28 cellular contexts compared by ENCODE assay signal in the genomic region with DNA sequence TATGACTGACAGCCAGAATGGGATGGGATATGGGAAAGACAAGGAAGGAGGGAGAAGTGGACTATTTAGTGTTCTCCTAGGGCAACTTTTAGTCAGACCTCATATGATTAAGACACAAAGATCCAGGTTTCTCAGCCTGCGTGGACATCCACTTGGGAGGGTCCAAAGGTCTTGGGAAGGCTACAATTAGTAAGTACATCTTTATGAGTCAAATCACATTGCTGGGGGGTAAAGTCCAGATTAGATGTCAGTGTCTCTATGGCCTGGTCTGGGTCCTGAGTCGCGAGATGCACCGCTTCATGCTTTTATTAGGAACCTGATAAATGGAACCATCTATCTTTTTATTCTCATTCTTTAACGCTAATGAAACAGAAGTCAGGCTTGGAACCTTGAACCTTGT.
"Had no signal": no experiment of that assay in that cellular context is flagged by ENCODE, and none has a peak within 500 bp of the region (broad histone marks: within the 10 kb centered on the region; RNA-seq: fewer than 3 reads in every experiment).

No MANE protein-coding gene starts in this region.

- ATAC-seq: esophagus mucosa, gastrocnemius medialis, heart right ventricle, left lung, left ventricle myocardium superior, lower lobe of right lung, mucosa of descending colon had no signal

- H3K27ac Mint-ChIP-seq: immature natural killer cell, mesothelial cell of epicardium, naive B cell had no signal

- H3K9me3 ChIP-seq: esophagus squamous epithelium, gastrocnemius medialis, heart right ventricle, left lung, lower lobe of right lung, mucosa of descending colon had no signal

- H3K4me3 Mint-ChIP-seq: immature natural killer cell, mesothelial cell of epicardium, naive B cell had no signal

- H3K9me3 Mint-ChIP-seq: mesothelial cell of epicardium, naive B cell had no signal

- H3K27me3 ChIP-seq: gastrocnemius medialis, left lung had no signal

- H3K4me1 ChIP-seq: gastrocnemius medialis, left lung had no signal

- DNase-seq: dermis blood vessel endothelial cell; dorsolateral prefrontal cortex; effector CD4-positive, alpha-beta T cell; effector memory CD4-positive, alpha-beta T cell; erythroblast; esophagus squamous epithelium; foreskin fibroblast; foreskin melanocyte; gastrocnemius medialis; glutamatergic neuron; head of caudate nucleus; heart right ventricle; hypothalamus; immature natural killer cell; kidney; kidney glomerular epithelial cell; left lung; left ventricle myocardium superior; lower lobe of right lung; mesenchymal stem cell; mucosa of descending colon; naive B cell had no signal

- H3K4me3 ChIP-seq: coronary artery, dorsolateral prefrontal cortex, esophagus squamous epithelium, gastrocnemius medialis, heart right ventricle, left lung, lower lobe of right lung, mucosa of descending colon had no signal

- H3K36me3 ChIP-seq: esophagus squamous epithelium, gastrocnemius medialis, heart right ventricle, left lung, lower lobe of right lung had no signal

- H3K4me1 Mint-ChIP-seq: naive B cell had no signal

- H3K36me3 Mint-ChIP-seq: immature natural killer cell, mesothelial cell of epicardium, naive B cell had no signal

- FAIRE-seq: colon, endometrium, kidney had no signal

- H3K27ac ChIP-seq: coronary artery, dorsolateral prefrontal cortex, epithelial cell of prostate, esophagus squamous epithelium, gastrocnemius medialis, heart right ventricle, left lung, lower lobe of right lung had no signal
